ENCODE assay signal across 10 cellular contexts in the genomic region with DNA sequence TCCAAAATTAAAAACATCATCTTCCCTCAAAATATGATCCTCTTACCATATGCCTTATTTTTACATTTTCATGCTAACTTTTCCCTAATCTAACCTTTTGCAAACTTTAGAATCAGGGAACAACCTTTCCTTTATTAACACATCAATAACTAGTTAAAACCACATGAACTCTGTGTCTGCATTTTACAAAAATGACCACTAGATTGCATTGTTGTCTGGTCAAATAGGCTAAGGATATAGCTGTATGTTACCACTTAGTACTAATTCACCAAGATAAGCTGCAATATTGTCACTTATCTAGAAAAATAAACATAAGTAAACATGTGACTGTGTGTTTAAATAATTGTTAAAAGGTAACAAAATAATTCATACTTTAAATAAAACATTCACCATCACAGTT.
DNase-seq lines count a peak whose midpoint lies in the region; ATAC-seq, FAIRE-seq and TF ChIP-seq lines count a peak whose summit lies in the region.
"Had no signal": no experiment of that assay in that cellular context is flagged by ENCODE, and none has a peak within 500 bp of the region (broad histone marks: within the 10 kb centered on the region; RNA-seq: fewer than 3 reads in every experiment).

No MANE protein-coding gene starts in this region.

- H3K4me3 Mint-ChIP-seq in type B pancreatic cell: no peak overlapping the region

- H4K20me1 ChIP-seq in endothelial cell of umbilical vein (replicated peaks; ENCODE audit: control insufficient read depth, extremely low read depth, insufficient read depth, low read length): no peaks in the 10 kb centered on the region

- CTCF ChIA-PET in endothelial cell of umbilical vein (lab: Charles Lee): interaction anchor here (0.7 to 1.8 kb wide), 16 partner anchors 10 to 993 kb away, joined by 3 to 29 read pairs (median 4); no protein-coding TSS in a partner anchor

- POLR2A ChIA-PET in endothelial cell of umbilical vein (lab: Charles Lee): no interaction called here

- no peaks in the 10 kb centered on the region for H3K4me1 ChIP-seq in cardiac muscle cell (ENCODE audit: low read depth)
- peaks cover 6% of the 10 kb centered on the region for H3K4me1 ChIP-seq in endothelial cell of umbilical vein (ENCODE audit: control insufficient read depth, extremely low read depth, insufficient read depth, low read length)
- H3K4me1 ChIP-seq: esophagus squamous epithelium had no signal

- no peaks in the 10 kb centered on the region for H3K79me2 ChIP-seq in endothelial cell of umbilical vein (ENCODE audit: control insufficient read depth, insufficient read depth, low read length)

- intact Hi-C loops in cardiac septum (cut with DNase I) (no loop called here), endothelial cell of umbilical vein (cut with micrococcal nuclease) (loop anchor here (2.0 to 10.0 kb wide), 3 partner anchors 176 to 774 kb away; a partner anchor contains a TSS)

- no peak for TF ChIP-seq POLR2A in endothelial cell of umbilical vein (IDR thresholded peaks at IDR 0.05; ENCODE audit: low read depth, low read length)

- dilution Hi-C loops in endothelial cell of umbilical vein (cut with MboI; ENCODE audit: extremely low pct_ligation_motif_present, low sequenced_read_pairs): no loop called here

- DNase-seq in cardiac muscle cell (ENCODE audit: low read depth in 1 of 2, low spot score in 1 of 2) (peak in 1 of 2 donors; percentile 27), cardiac septum (ENCODE audit: low spot score) (no peak), NAMALWA (ENCODE audit: low spot score) (peak; percentile 26), endothelial cell of umbilical vein (ENCODE audit: low read depth, low spot score) (peak; percentile 23), type B pancreatic cell (ENCODE audit: extremely low spot score, unreplicated experiment) (no peak), coronary artery (ENCODE audit: low spot score) (no peak), GM19240 (ENCODE audit: insufficient read length, low spot score) (no peak)
- DNase-seq: esophagus squamous epithelium, NCI-H446 had no signal

- H3K27me3 ChIP-seq in cardiac muscle cell (no peaks in the 10 kb centered on the region), endothelial cell of umbilical vein (ENCODE audit: control insufficient read depth in 2 of 2, insufficient read depth in 2 of 2, low read length in 2 of 2) (no peaks in the 10 kb centered on the region)
- H3K27me3 ChIP-seq: esophagus squamous epithelium had no signal

- H3K9me1 ChIP-seq in endothelial cell of umbilical vein (replicated peaks; ENCODE audit: control insufficient read depth, extremely low read depth, insufficient read depth, low read length): no peaks in the 10 kb centered on the region

- H3K4me1 Mint-ChIP-seq in type B pancreatic cell (ENCODE audit: unreplicated experiment): no peaks in the 10 kb centered on the region

- H3K9ac ChIP-seq in endothelial cell of umbilical vein (replicated peaks; ENCODE audit: extremely low read depth, insufficient read depth, low read length): no peak overlapping the region

- no peak overlapping the region for H2AFZ ChIP-seq in endothelial cell of umbilical vein (ENCODE audit: low read depth, low read length)

- no peaks in the 10 kb centered on the region for H3K9me3 Mint-ChIP-seq in type B pancreatic cell

- no peak overlapping the region for H3K4me2 ChIP-seq in endothelial cell of umbilical vein (ENCODE audit: insufficient read depth, low read length)

- no peak overlapping the region for H3K27ac ChIP-seq in cardiac muscle cell
- no peak overlapping the region for H3K27ac ChIP-seq in endothelial cell of umbilical vein (ENCODE audit: insufficient read depth, low read depth, low read length)
- H3K27ac ChIP-seq in coronary artery: no peak overlapping the region
- H3K27ac ChIP-seq: esophagus squamous epithelium had no signal

- H3K27me3 Mint-ChIP-seq in type B pancreatic cell: no peaks in the 10 kb centered on the region

- H3K9me3 ChIP-seq in cardiac muscle cell (ENCODE audit: low read depth) (no peaks in the 10 kb centered on the region), endothelial cell of umbilical vein (replicated peaks; ENCODE audit: control insufficient read depth, insufficient read depth, low read length) (no peaks in the 10 kb centered on the region)

- ATAC-seq in GM19328 (IDR thresholded peaks at IDR 0.05; ENCODE audit: unreplicated experiment): no peak

- H3K27ac Mint-ChIP-seq in type B pancreatic cell: no peak overlapping the region

- TF ChIP-seq CTCF in cardiac muscle cell (IDR thresholded peaks at IDR 0.05; ENCODE audit: low read depth, low read length) (peak; percentile 31), endothelial cell of umbilical vein (IDR thresholded peaks at IDR 0.05; ENCODE audit: extremely low read depth in 1 of 2, insufficient read depth in 1 of 2, low read depth in 1 of 2, low read length in 2 of 2) (no peak), type B pancreatic cell (conservative IDR thresholded peaks at IDR 0.05) (peak; percentile 20), coronary artery (IDR thresholded peaks at IDR 0.05) (no peak)

- peaks cover 9% of the 10 kb centered on the region for H3K36me3 Mint-ChIP-seq in type B pancreatic cell

- H3K36me3 ChIP-seq in cardiac muscle cell: no peaks in the 10 kb centered on the region
- H3K36me3 ChIP-seq in endothelial cell of umbilical vein (ENCODE audit: control insufficient read depth in 2 of 2, extremely low read depth in 1 of 2, insufficient read depth in 2 of 2, low read length in 2 of 2): no peaks in the 10 kb centered on the region

- no peak overlapping the region for H3K4me3 ChIP-seq in cardiac muscle cell
- no peak overlapping the region for H3K4me3 ChIP-seq in endothelial cell of umbilical vein (replicated peaks in 1 of 3; ENCODE audit: insufficient read depth in 1 of 3, low read depth in 1 of 3, low read length in 3 of 3)
- no peak overlapping the region for H3K4me3 ChIP-seq in coronary artery
- H3K4me3 ChIP-seq: esophagus squamous epithelium had no signal

- peak; percentile 12 for FAIRE-seq in endothelial cell of umbilical vein (lab: Jason Lieb, UNC)

- no TSS peak for BruUV-seq in endothelial cell of umbilical vein (replicated peaks; lab: Mats Ljungman, UMichigan)

TF ChIP-seq in endothelial cell of umbilical vein, 7 proteins besides CTCF, POLR2A, EP300 and RAD21:
- TF ChIP-seq, protein P1, sequence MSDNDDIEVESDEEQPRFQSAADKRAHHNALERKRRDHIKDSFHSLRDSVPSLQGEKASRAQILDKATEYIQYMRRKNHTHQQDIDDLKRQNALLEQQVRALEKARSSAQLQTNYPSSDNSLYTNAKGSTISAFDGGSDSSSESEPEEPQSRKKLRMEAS (IDR thresholded peaks at IDR 0.05; ENCODE audit: insufficient read depth, insufficient read length): no peak
- no peak for TF ChIP-seq GATA2 (IDR thresholded peaks at IDR 0.05; ENCODE audit: insufficient read depth, insufficient read length, low read depth, low read length)
- TF ChIP-seq JUN (IDR thresholded peaks at IDR 0.05; ENCODE audit: borderline replicate concordance, insufficient read depth, insufficient read length, low read depth): no peak
- no peak for TF ChIP-seq FOS (IDR thresholded peaks at IDR 0.05; ENCODE audit: borderline replicate concordance, insufficient read depth, low read length)
- no peak for TF ChIP-seq POLR2AphosphoS5 (IDR thresholded peaks at IDR 0.05; ENCODE audit: insufficient read depth, low read depth, low read length)
- TF ChIP-seq MYC (IDR thresholded peaks at IDR 0.05; ENCODE audit: low read depth, low read length): no peak
- no peak for TF ChIP-seq EZH2 (IDR thresholded peaks at IDR 0.05; ENCODE audit: borderline replicate concordance, low read depth, low read length, severe bottlenecking)
TF ChIP-seq in endothelial cell of umbilical vein: peak in this region for 0.

Comparison
In these comparisons a context has a peak if more than half of its experiments do, and no peak if none do; other contexts are left out.
1. DNase-seq: peak in NAMALWA (single experiment) and endothelial cell of umbilical vein (single experiment); none in cardiac septum (single experiment), type B pancreatic cell (single experiment), coronary artery (single experiment) and GM19240 (single experiment).
2. CTCF ChIP-seq: peak in cardiac muscle cell (single experiment) and type B pancreatic cell (single experiment); none in endothelial cell of umbilical vein (0 of 2) and coronary artery (single experiment).